28 cellular contexts compared by ENCODE assay signal in the genomic region with DNA sequence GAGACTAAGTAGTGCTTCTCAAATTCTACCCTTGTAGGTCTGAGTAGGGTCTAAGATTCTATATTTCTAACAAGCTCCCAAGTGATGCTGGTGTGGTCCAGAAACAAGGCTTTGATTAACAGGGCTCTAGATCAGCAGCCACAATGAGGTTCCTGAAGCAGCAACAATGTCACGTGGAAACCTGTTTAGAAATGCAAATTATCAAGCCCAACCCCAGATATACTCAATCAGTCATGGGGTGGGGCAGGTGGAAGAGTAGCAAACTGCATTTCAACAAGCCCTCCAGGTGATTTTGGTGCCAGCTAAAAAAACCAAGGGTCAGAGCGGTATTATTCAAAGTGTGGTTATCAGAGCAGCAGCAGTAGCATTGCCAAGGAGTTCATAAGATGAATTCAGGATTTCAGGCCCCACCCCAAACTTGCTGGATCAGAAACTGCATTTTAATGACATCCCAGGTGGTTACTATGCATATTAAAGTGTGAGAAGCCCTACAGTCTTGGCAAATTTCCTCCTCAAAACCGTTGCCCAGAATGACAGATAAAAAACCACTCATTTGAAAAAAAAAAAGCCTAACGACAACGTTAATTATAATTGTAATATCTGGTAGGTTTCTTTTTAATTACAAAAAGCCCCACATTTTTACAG.
DNase-seq lines count a peak whose midpoint lies in the region; ATAC-seq, FAIRE-seq and TF ChIP-seq lines count a peak whose summit lies in the region.
"Had no signal": no experiment of that assay in that cellular context is flagged by ENCODE, and none has a peak within 500 bp of the region (broad histone marks: within the 10 kb centered on the region; RNA-seq: fewer than 3 reads in every experiment).

No MANE protein-coding gene starts in this region.

- no peak overlapping the region for H3K23ac ChIP-seq in H1 (ENCODE audit: insufficient read length)

- TF ChIP-seq RAD21 in H1 (IDR thresholded peaks at IDR 0.05 in 1 of 2, conservative IDR thresholded peaks at IDR 0.05 in 1 of 2; ENCODE audit: low read depth in 2 of 2, low read length in 2 of 2): no peak

- H2AFZ ChIP-seq in H1 (ENCODE audit: low read length): peak overlapping the region; percentile 12; the same call in 1 of the 2 replicates

- H2BK12ac ChIP-seq in H1 (ENCODE audit: low read depth, low read length): no peak overlapping the region

- H3K27me3 Mint-ChIP-seq in memory B cell: peaks cover 4% of the 10 kb centered on the region
- H3K27me3 Mint-ChIP-seq: activated naive CD8-positive, alpha-beta T cell had no signal

- no peak overlapping the region for H4K5ac ChIP-seq in H1 (ENCODE audit: insufficient read length, low read depth, low read length)

- H3K79me1 ChIP-seq in H1 (ENCODE audit: low read depth, low read length): no peaks in the 10 kb centered on the region

- no peak overlapping the region for H4K91ac ChIP-seq in H1 (replicated peaks; ENCODE audit: insufficient read length, low read length)

- H3K4me3 Mint-ChIP-seq in memory B cell: no peak overlapping the region
- H3K4me3 Mint-ChIP-seq: activated CD4-positive, alpha-beta memory T cell treated with anti-CD3 and anti-CD28 coated beads, Interleukin-2, amount 10 ng/mL, durations not matched to agents 7 days and 5 days; activated naive CD8-positive, alpha-beta T cell; nephron progenitor cell; T-helper 1 cell treated with Interleukin-12 subunit alpha and Interleukin-12 subunit beta and Interleukin-4 antibody, amounts not matched to agents 30 μg/mL and 1 μg/mL, for 36 hours had no signal

- H4K8ac ChIP-seq in H1 (ENCODE audit: extremely low read depth, insufficient read depth, low read length): no peak overlapping the region

- H3K9ac ChIP-seq in H1 (replicated peaks in 1 of 4; ENCODE audit: extremely low read depth in 1 of 4, low read depth in 3 of 4, low read length in 3 of 4): no peak overlapping the region
- H3K9ac ChIP-seq: BLaER1 had no signal

- POLR2A ChIA-PET in H1 (lab: Charles Lee; ENCODE audit: partially characterized antibody): no interaction called here

- TF ChIP-seq CTCF in H1 (IDR thresholded peaks at IDR 0.05; ENCODE audit: control extremely low read depth in 1 of 3, insufficient read depth in 1 of 3, low read depth in 1 of 3, low read length in 3 of 3): no peak
- TF ChIP-seq CTCF in Peyer's patch (IDR thresholded peaks at IDR 0.05): no peak

- H3K36me3 ChIP-seq in H1 (ENCODE audit: control insufficient read depth in 2 of 4, insufficient read depth in 4 of 4, low read length in 3 of 4) (no peaks in the 10 kb centered on the region), Peyer's patch (no peaks in the 10 kb centered on the region)
- H3K36me3 ChIP-seq: BLaER1, ovary had no signal

- no peak overlapping the region for H2BK120ac ChIP-seq in H1 (replicated peaks; ENCODE audit: low read depth, low read length)

- H3K23me2 ChIP-seq in H1 (ENCODE audit: low read depth, low read length): no peaks in the 10 kb centered on the region

- H3K18ac ChIP-seq in H1 (ENCODE audit: extremely low read depth, low read length): no peak overlapping the region

- H3K79me2 ChIP-seq in H1 (ENCODE audit: control insufficient read depth in 1 of 2, insufficient read depth in 2 of 2, low read length in 2 of 2): no peaks in the 10 kb centered on the region

- no peak overlapping the region for H3K4me2 ChIP-seq in H1 (ENCODE audit: insufficient read depth in 1 of 2, low read depth in 2 of 2, low read length in 2 of 2)
- H3K4me2 ChIP-seq: BLaER1 had no signal

- peaks cover 3% of the 10 kb centered on the region for H3K4me1 Mint-ChIP-seq in memory B cell
- H3K4me1 Mint-ChIP-seq: nephron progenitor cell had no signal

- peaks cover 4 to 14% (median 9%) of the 10 kb centered on the region in 4 experiments for H3K4me1 ChIP-seq in H1 (replicated peaks in 1 of 4; ENCODE audit: control insufficient read depth in 3 of 4, insufficient read depth in 4 of 4, low read length in 3 of 4)
- no peaks in the 10 kb centered on the region for H3K4me1 ChIP-seq in Peyer's patch
- H3K4me1 ChIP-seq: BLaER1 had no signal

- H3K9me3 ChIP-seq in H1 (ENCODE audit: insufficient read depth in 2 of 2, low read depth in 1 of 2, low read length in 1 of 2) (no peaks in the 10 kb centered on the region), Peyer's patch (no peaks in the 10 kb centered on the region)
- H3K9me3 ChIP-seq: BLaER1, ovary had no signal

- no peaks in the 10 kb centered on the region for H4K20me1 ChIP-seq in H1 (replicated peaks in 1 of 2; ENCODE audit: control insufficient read depth in 1 of 2, insufficient read depth in 2 of 2, low read length in 2 of 2)
- H4K20me1 ChIP-seq: BLaER1 had no signal

- peak; percentile 39 for DNase-seq in LoVo (ENCODE audit: low spot score)
- no peak for DNase-seq in H1 (ENCODE audit: low read depth in 1 of 2, low spot score in 2 of 2)
- DNase-seq in memory B cell (ENCODE audit: low spot score in 2 of 2): no peak
- no peak for DNase-seq in kidney glomerular epithelial cell (lab: John Stamatoyannopoulos, UW)
- no peak for DNase-seq in central memory CD4-positive, alpha-beta T cell
- DNase-seq in Peyer's patch: no peak
- DNase-seq: activated CD4-positive, alpha-beta memory T cell treated with anti-CD3 and anti-CD28 coated beads, Interleukin-2, amount 10 ng/mL, durations not matched to agents 7 days and 5 days; activated CD4-positive, alpha-beta T cell treated with anti-CD3 and anti-CD28 coated beads for 1 hour; activated CD8-positive, alpha-beta memory T cell treated with anti-CD3 and anti-CD28 coated beads, Interleukin-2, amount 50 U/mL, for 48 hours; anterior cingulate cortex; caudate nucleus; NCI-H1092 treated with DMSO at 0.1 percent for 48 hours; NCI-H2029; NCI-H2227 treated with DMSO at 0.1 percent for 48 hours; NCI-H526 treated with DMSO at 0.1 percent for 48 hours; nephron progenitor cell; ovary; stimulated activated naive CD4-positive, alpha-beta T cell had no signal

- H3K4ac ChIP-seq in H1 (replicated peaks; ENCODE audit: insufficient read length, low read depth, low read length): no peak overlapping the region

- H3K27ac Mint-ChIP-seq in memory B cell: no peak overlapping the region
- H3K27ac Mint-ChIP-seq: activated CD4-positive, alpha-beta memory T cell treated with anti-CD3 and anti-CD28 coated beads, Interleukin-2, amount 10 ng/mL, durations not matched to agents 7 days and 5 days; activated naive CD8-positive, alpha-beta T cell; T-helper 1 cell treated with Interleukin-12 subunit alpha and Interleukin-12 subunit beta and Interleukin-4 antibody, amounts not matched to agents 30 μg/mL and 1 μg/mL, for 36 hours had no signal

- H3K4me3 ChIP-seq in H1 (ENCODE audit: extremely low read depth in 1 of 4, insufficient read depth in 2 of 4, low read depth in 3 of 4, low read length in 4 of 4) (no peak overlapping the region), Peyer's patch (no peak overlapping the region)
- H3K4me3 ChIP-seq: BLaER1, lung, ovary had no signal

- no peak overlapping the region for H2BK15ac ChIP-seq in H1 (ENCODE audit: low read length)

- no peak overlapping the region for H3K14ac ChIP-seq in H1 (ENCODE audit: insufficient read length)

- H3K9me3 Mint-ChIP-seq in memory B cell: no peaks in the 10 kb centered on the region
- H3K9me3 Mint-ChIP-seq: IgD-negative memory B cell; nephron progenitor cell; T-helper 1 cell treated with Interleukin-12 subunit alpha and Interleukin-12 subunit beta and Interleukin-4 antibody, amounts not matched to agents 30 μg/mL and 1 μg/mL, for 36 hours had no signal

- H3K27ac ChIP-seq in H1 (ENCODE audit: low read depth, low read length): no peak overlapping the region
- H3K27ac ChIP-seq in Peyer's patch: no peak overlapping the region
- H3K27ac ChIP-seq: BLaER1, ovary, RWPE1 had no signal

- no peak overlapping the region for H2BK5ac ChIP-seq in H1 (ENCODE audit: low read depth, low read length)

- no peak overlapping the region for H2BK20ac ChIP-seq in H1 (ENCODE audit: low read length)

- H2AK5ac ChIP-seq in H1 (ENCODE audit: low read depth, low read length): no peak overlapping the region

- TF ChIP-seq POLR2A in H1 (IDR thresholded peaks at IDR 0.05; ENCODE audit: control extremely low read depth in 1 of 2, low read depth in 2 of 2, low read length in 2 of 2) (no peak), Peyer's patch (IDR thresholded peaks at IDR 0.05) (no peak)

- H3K56ac ChIP-seq in H1 (replicated peaks; ENCODE audit: insufficient read length, low read depth, low read length): no peak overlapping the region

- FAIRE-seq in H1 (lab: Jason Lieb, UNC): peak; percentile 65
- FAIRE-seq: endometrium, urothelium cell line had no signal

- CTCF ChIA-PET in H1 (lab: Charles Lee; ENCODE audit: partially characterized antibody): interaction anchor here (1.3 kb wide), 1 partner anchor 22 kb away, joined by 6 read pairs; no protein-coding TSS in a partner anchor

- ATAC-seq in GM19351 (IDR thresholded peaks at IDR 0.05; ENCODE audit: unreplicated experiment) (peak; percentile 35), memory B cell (ENCODE audit: low read depth) (peak; percentile 64), HG03175 (IDR thresholded peaks at IDR 0.05; ENCODE audit: unreplicated experiment) (no peak)

- H3K36me3 Mint-ChIP-seq in memory B cell: no peaks in the 10 kb centered on the region
- H3K36me3 Mint-ChIP-seq: activated naive CD8-positive, alpha-beta T cell; IgD-negative memory B cell had no signal

- H3K27me3 ChIP-seq in H1 (replicated peaks in 1 of 4; ENCODE audit: control insufficient read depth in 3 of 4, extremely low read depth in 1 of 4, insufficient read depth in 3 of 4, low read length in 3 of 4) (no peaks in the 10 kb centered on the region), Peyer's patch (no peaks in the 10 kb centered on the region)
- H3K27me3 ChIP-seq: BLaER1, ovary had no signal

- 52% methylated on average over 5 of the region's 5 CpGs; no CpG with 5 or more reads in 1 of the 2 experiments for WGBS in H1 (ENCODE audit: extremely low coverage in 1 of 2, insufficient coverage in 1 of 2, insufficient read length in 1 of 2, insufficient replicate concordance in 2 of 2, low coverage in 1 of 2, low lambda C conversion rate in 2 of 2, missing lambda C conversion rate in 1 of 2), 2 experiments

- TF ChIP-seq EP300 in H1 (IDR thresholded peaks at IDR 0.05; ENCODE audit: borderline replicate concordance in 1 of 2, low read depth in 2 of 2, low read length in 2 of 2): 0 out of 3 replicates have a peak, but pooled peaks of 1 of the 2 experiments have one; percentile 20

TF ChIP-seq in H1, 55 proteins besides CTCF, POLR2A, EP300 and RAD21 (continues in another document):
- no peak for TF ChIP-seq CEBPB (IDR thresholded peaks at IDR 0.05; ENCODE audit: low read depth, low read length)
- TF ChIP-seq, protein P1, sequence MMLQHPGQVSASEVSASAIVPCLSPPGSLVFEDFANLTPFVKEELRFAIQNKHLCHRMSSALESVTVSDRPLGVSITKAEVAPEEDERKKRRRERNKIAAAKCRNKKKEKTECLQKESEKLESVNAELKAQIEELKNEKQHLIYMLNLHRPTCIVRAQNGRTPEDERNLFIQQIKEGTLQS (IDR thresholded peaks at IDR 0.05; ENCODE audit: insufficient read depth, low read depth, low read length): no peak
- no peak for TF ChIP-seq GABPA (IDR thresholded peaks at IDR 0.05; ENCODE audit: borderline replicate concordance, insufficient read depth, low read length)
- TF ChIP-seq SIRT6 (IDR thresholded peaks at IDR 0.05; ENCODE audit: low read length): no peak
- TF ChIP-seq GTF2F1 (IDR thresholded peaks at IDR 0.05; ENCODE audit: borderline replicate concordance, low read depth, low read length): no peak
- TF ChIP-seq EZH2 (IDR thresholded peaks at IDR 0.05; ENCODE audit: low read depth, low read length, severe bottlenecking): no peak
